ENCODE assay signal across 1 cellular context in genomic region chr10:32155075-32155516, GRCh38.
TF ChIP-seq lines count a peak whose summit lies in the region.

No MANE protein-coding gene starts in this region.

TF ChIP-seq in SK-N-SH, 30 proteins besides CTCF, POLR2A, EP300 and RAD21 (continued from another document):
- no peak for TF ChIP-seq REST (IDR thresholded peaks at IDR 0.05; ENCODE audit: low read depth, low read length)
